In the genomic region with DNA sequence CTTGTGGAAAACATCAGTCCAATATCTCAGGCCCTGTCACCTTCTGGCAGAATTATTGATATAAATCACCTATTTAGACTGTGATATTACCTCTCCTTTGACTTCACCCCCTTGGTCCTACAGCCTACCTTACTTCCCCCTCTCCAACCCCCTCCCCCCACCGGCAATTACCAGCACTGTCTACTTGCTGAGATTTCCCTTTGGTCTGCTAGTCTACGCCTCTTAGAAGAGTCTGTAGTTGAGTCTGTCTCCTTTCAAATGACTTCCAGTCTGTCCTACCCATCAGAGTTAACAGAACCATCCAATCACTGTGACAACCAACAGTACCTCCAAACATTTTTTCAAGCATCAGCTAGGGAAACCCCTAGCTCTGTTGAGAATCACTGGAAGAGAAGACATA, we compare ENCODE assay signal across 1 cellular context.
TF ChIP-seq lines count a peak whose summit lies in the region.

No MANE protein-coding gene starts in this region.

TF ChIP-seq in SK-N-SH treated with all-trans-retinoic acid at 6 μM for 48 hours, 23 proteins besides CTCF, POLR2A, EP300 and RAD21 (continued from another document):
- TF ChIP-seq, protein P1, sequence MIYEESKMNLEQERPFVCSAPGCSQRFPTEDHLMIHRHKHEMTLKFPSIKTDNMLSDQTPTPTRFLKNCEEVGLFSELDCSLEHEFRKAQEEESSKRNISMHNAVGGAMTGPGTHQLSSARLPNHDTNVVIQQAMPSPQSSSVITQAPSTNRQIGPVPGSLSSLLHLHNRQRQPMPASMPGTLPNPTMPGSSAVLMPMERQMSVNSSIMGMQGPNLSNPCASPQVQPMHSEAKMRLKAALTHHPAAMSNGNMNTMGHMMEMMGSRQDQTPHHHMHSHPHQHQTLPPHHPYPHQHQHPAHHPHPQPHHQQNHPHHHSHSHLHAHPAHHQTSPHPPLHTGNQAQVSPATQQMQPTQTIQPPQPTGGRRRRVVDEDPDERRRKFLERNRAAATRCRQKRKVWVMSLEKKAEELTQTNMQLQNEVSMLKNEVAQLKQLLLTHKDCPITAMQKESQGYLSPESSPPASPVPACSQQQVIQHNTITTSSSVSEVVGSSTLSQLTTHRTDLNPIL (CRISPR knock-in tag; IDR thresholded peaks at IDR 0.05; ENCODE audit: low read depth): no peak
- no peak for TF ChIP-seq TCF4 (CRISPR knock-in tag; IDR thresholded peaks at IDR 0.05; ENCODE audit: borderline replicate concordance)
